1 cellular context compared by ENCODE assay signal in genomic region chr3:12963869-12964712, GRCh38.
TF ChIP-seq lines count a peak whose summit lies in the region.

No MANE protein-coding gene starts in this region.

TF ChIP-seq in GM12878, 131 proteins besides CTCF, POLR2A, EP300 and RAD21 (continued from another document):
- no peak for TF ChIP-seq ZBTB40 (IDR thresholded peaks at IDR 0.05; ENCODE audit: borderline replicate concordance)
- no peak for TF ChIP-seq ATF2 (IDR thresholded peaks at IDR 0.05; ENCODE audit: low read length)
- no peak for TF ChIP-seq SMAD1 (IDR thresholded peaks at IDR 0.05; ENCODE audit: low read depth, partially characterized antibody)
- TF ChIP-seq EGR1 (IDR thresholded peaks at IDR 0.05; ENCODE audit: borderline replicate concordance in 1 of 2, low read depth in 2 of 2, low read length in 2 of 2): no peak
- TF ChIP-seq CHD4 (IDR thresholded peaks at IDR 0.05): no peak
- no peak for TF ChIP-seq TBL1XR1 (IDR thresholded peaks at IDR 0.05; ENCODE audit: low read depth, low read length)
- no peak for TF ChIP-seq ZNF217 (IDR thresholded peaks at IDR 0.05)
